ENCODE assay signal across 1 cellular context in the genomic region with DNA sequence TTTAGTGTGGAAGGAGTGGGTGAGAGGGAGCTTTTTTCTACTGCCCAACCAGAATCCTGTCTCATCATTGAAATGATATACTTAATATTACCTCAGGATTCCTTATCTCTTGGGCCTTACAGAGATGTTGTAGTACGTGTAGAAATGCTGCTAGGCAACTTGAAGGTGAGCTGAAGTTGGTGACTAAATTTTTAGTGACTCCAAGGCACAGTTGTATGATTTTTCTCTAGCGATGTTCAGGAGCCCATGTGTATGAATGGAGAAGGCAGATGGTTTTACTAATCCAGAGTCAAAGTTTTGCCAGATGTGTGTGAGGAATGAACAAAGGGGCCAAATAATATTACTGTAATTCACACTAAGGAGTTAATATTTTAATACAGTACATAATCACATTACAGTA.
A peak's percentile ranks its signal among the peaks of the same experiment; 100 is the strongest.
TF ChIP-seq lines count a peak whose summit lies in the region.

No MANE protein-coding gene starts in this region.

TF ChIP-seq in K562, 482 proteins besides CTCF, POLR2A, EP300 and RAD21 (continued from another document):
- TF ChIP-seq, protein P1, sequence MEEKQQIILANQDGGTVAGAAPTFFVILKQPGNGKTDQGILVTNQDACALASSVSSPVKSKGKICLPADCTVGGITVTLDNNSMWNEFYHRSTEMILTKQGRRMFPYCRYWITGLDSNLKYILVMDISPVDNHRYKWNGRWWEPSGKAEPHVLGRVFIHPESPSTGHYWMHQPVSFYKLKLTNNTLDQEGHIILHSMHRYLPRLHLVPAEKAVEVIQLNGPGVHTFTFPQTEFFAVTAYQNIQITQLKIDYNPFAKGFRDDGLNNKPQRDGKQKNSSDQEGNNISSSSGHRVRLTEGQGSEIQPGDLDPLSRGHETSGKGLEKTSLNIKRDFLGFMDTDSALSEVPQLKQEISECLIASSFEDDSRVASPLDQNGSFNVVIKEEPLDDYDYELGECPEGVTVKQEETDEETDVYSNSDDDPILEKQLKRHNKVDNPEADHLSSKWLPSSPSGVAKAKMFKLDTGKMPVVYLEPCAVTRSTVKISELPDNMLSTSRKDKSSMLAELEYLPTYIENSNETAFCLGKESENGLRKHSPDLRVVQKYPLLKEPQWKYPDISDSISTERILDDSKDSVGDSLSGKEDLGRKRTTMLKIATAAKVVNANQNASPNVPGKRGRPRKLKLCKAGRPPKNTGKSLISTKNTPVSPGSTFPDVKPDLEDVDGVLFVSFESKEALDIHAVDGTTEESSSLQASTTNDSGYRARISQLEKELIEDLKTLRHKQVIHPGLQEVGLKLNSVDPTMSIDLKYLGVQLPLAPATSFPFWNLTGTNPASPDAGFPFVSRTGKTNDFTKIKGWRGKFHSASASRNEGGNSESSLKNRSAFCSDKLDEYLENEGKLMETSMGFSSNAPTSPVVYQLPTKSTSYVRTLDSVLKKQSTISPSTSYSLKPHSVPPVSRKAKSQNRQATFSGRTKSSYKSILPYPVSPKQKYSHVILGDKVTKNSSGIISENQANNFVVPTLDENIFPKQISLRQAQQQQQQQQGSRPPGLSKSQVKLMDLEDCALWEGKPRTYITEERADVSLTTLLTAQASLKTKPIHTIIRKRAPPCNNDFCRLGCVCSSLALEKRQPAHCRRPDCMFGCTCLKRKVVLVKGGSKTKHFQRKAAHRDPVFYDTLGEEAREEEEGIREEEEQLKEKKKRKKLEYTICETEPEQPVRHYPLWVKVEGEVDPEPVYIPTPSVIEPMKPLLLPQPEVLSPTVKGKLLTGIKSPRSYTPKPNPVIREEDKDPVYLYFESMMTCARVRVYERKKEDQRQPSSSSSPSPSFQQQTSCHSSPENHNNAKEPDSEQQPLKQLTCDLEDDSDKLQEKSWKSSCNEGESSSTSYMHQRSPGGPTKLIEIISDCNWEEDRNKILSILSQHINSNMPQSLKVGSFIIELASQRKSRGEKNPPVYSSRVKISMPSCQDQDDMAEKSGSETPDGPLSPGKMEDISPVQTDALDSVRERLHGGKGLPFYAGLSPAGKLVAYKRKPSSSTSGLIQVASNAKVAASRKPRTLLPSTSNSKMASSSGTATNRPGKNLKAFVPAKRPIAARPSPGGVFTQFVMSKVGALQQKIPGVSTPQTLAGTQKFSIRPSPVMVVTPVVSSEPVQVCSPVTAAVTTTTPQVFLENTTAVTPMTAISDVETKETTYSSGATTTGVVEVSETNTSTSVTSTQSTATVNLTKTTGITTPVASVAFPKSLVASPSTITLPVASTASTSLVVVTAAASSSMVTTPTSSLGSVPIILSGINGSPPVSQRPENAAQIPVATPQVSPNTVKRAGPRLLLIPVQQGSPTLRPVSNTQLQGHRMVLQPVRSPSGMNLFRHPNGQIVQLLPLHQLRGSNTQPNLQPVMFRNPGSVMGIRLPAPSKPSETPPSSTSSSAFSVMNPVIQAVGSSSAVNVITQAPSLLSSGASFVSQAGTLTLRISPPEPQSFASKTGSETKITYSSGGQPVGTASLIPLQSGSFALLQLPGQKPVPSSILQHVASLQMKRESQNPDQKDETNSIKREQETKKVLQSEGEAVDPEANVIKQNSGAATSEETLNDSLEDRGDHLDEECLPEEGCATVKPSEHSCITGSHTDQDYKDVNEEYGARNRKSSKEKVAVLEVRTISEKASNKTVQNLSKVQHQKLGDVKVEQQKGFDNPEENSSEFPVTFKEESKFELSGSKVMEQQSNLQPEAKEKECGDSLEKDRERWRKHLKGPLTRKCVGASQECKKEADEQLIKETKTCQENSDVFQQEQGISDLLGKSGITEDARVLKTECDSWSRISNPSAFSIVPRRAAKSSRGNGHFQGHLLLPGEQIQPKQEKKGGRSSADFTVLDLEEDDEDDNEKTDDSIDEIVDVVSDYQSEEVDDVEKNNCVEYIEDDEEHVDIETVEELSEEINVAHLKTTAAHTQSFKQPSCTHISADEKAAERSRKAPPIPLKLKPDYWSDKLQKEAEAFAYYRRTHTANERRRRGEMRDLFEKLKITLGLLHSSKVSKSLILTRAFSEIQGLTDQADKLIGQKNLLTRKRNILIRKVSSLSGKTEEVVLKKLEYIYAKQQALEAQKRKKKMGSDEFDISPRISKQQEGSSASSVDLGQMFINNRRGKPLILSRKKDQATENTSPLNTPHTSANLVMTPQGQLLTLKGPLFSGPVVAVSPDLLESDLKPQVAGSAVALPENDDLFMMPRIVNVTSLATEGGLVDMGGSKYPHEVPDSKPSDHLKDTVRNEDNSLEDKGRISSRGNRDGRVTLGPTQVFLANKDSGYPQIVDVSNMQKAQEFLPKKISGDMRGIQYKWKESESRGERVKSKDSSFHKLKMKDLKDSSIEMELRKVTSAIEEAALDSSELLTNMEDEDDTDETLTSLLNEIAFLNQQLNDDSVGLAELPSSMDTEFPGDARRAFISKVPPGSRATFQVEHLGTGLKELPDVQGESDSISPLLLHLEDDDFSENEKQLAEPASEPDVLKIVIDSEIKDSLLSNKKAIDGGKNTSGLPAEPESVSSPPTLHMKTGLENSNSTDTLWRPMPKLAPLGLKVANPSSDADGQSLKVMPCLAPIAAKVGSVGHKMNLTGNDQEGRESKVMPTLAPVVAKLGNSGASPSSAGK (IDR thresholded peaks at IDR 0.05) = peak; percentile 57; the same call in 1 of the 2 replicates
- TF ChIP-seq RNF2 (IDR thresholded peaks at IDR 0.05) (no peak), RFX1 (IDR thresholded peaks at IDR 0.05) (peak; percentile 12; the same call in 1 of the 2 replicates)
